In the genomic region with DNA sequence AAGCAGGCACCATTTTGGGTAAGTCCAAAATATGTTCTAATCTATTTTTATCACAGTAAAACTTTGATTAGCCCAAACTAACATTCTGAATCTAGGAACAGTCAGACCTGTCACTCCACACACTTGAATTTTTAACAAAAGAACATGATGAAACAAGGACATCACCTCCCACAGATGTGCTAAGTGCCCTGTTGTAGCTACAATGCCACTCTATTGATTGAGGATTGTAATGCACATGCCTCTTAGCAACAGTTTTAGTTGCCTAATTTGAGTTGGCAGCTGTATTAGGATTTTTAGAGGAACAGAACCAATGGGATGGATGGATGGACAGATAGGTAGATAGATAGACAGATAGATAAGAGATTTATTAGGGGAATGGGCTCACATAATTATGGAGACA, we compare ENCODE assay signal across 18 cellular contexts. TPM values are rescaled to one million over a fixed set of nuclear protein-coding genes. Genes with fewer than 3 reads are reported as not detected.
DNase-seq lines count a peak whose midpoint lies in the region; ATAC-seq and TF ChIP-seq lines count a peak whose summit lies in the region.
"Had no signal": no experiment of that assay in that cellular context is flagged by ENCODE, and none has a peak within 500 bp of the region (broad histone marks: within the 10 kb centered on the region; RNA-seq: fewer than 3 reads in every experiment).

No MANE protein-coding gene starts in this region.

- H3K9me3 Mint-ChIP-seq in endodermal cell (no peaks in the 10 kb centered on the region), osteocyte (ENCODE audit: unreplicated experiment) (no peaks in the 10 kb centered on the region), neural progenitor cell (no peaks in the 10 kb centered on the region)
- H3K9me3 Mint-ChIP-seq: CD8-positive, alpha-beta T cell had no signal

- H3K27me3 Mint-ChIP-seq in endodermal cell (ENCODE audit: insufficient read depth), result peaks cover 3% of the 10 kb centered on the region
- H3K27me3 Mint-ChIP-seq in osteocyte (ENCODE audit: unreplicated experiment), result no peaks in the 10 kb centered on the region
- H3K27me3 Mint-ChIP-seq in neural progenitor cell (ENCODE audit: insufficient read depth, low read depth), result no peaks in the 10 kb centered on the region

- H3K36me3 Mint-ChIP-seq in endodermal cell (ENCODE audit: low read depth), result no peaks in the 10 kb centered on the region
- H3K36me3 Mint-ChIP-seq in osteocyte (ENCODE audit: unreplicated experiment), result no peaks in the 10 kb centered on the region
- no peaks in the 10 kb centered on the region for H3K36me3 Mint-ChIP-seq in neural progenitor cell
- H3K36me3 Mint-ChIP-seq: CD8-positive, alpha-beta T cell had no signal

- no peak overlapping the region for H4K8ac ChIP-seq in IMR-90 (ENCODE audit: low read depth in 2 of 2, low read length in 2 of 2)

- no peaks in the 10 kb centered on the region for H3F3A ChIP-seq in neural progenitor cell (ENCODE audit: low read depth)

- H3K27ac Mint-ChIP-seq in endodermal cell (no peak overlapping the region), osteocyte (ENCODE audit: unreplicated experiment) (peak overlapping the region; percentile 68), neural progenitor cell (no peak overlapping the region)
- H3K27ac Mint-ChIP-seq: CD8-positive, alpha-beta T cell had no signal

- CTCF ChIA-PET in IMR-90 (lab: Yijun Ruan, JAX), result no interaction called here

- no peaks in the 10 kb centered on the region; the same call in 1 of the 2 replicates for H4K20me1 ChIP-seq in IMR-90 (ENCODE audit: insufficient read depth, low read length)
- no peaks in the 10 kb centered on the region for H4K20me1 ChIP-seq in neural progenitor cell (ENCODE audit: low read depth)
- H4K20me1 ChIP-seq: BLaER1 treated with 17β-estradiol and CSF1 and Interleukin-3, amounts not matched to agents 10 nM and 100 nM had no signal

- H2AK9ac ChIP-seq in IMR-90 (replicated peaks; ENCODE audit: low read depth, low read length, poor library complexity), result no peak overlapping the region

- no peak overlapping the region for H3K4me2 ChIP-seq in IMR-90 (ENCODE audit: low read depth, low read length)
- H3K4me2 ChIP-seq in neural progenitor cell, result no peak overlapping the region

- no peak overlapping the region for H3K27ac ChIP-seq in IMR-90 (ENCODE audit: insufficient read depth, low read length)
- no peak overlapping the region for H3K27ac ChIP-seq in endodermal cell (ENCODE audit: low read depth, low read length)
- no peak overlapping the region for H3K27ac ChIP-seq in neural progenitor cell
- no peak overlapping the region for H3K27ac ChIP-seq in colonic mucosa

- H3K79me1 ChIP-seq in IMR-90 (ENCODE audit: low read depth in 1 of 2, low read length in 2 of 2), result no peaks in the 10 kb centered on the region

- H2BK5ac ChIP-seq in IMR-90 (ENCODE audit: low read depth, low read length, poor library complexity, severe bottlenecking), result no peak overlapping the region

- POLR2A ChIA-PET in IMR-90 (lab: Charles Lee; ENCODE audit: unreplicated experiment), result no interaction called here

- peak overlapping the region; percentile 45; the same call in 1 of the 2 replicates for H3K18ac ChIP-seq in IMR-90 (ENCODE audit: low read depth, low read length)

- DNase-seq in Right ventricle myocardium superior (no peak), cardiac septum (ENCODE audit: low spot score) (no peak), IMR-90 (no peak), endodermal cell (peak; percentile 69), osteocyte (ENCODE audit: extremely low spot score, unreplicated experiment) (no peak), neural progenitor cell (ENCODE audit: low spot score) (no peak), colonic mucosa (no peak)
- DNase-seq: Calu3; CD8-positive, alpha-beta T cell; GF-D8; GOT3; NCI-H1417 treated with DMSO at 0.1 percent for 48 hours; NCI-H187 treated with DMSO at 0.1 percent for 48 hours; NCI-H446; NCI-H526 treated with DMSO at 0.1 percent for 48 hours; SHP77 treated with DMSO at 0.1 percent for 48 hours had no signal

- H3K4me1 Mint-ChIP-seq in endodermal cell (peaks cover 21% of the 10 kb centered on the region), osteocyte (ENCODE audit: unreplicated experiment) (peaks cover 32% of the 10 kb centered on the region), neural progenitor cell (no peaks in the 10 kb centered on the region)

- no peak overlapping the region for H2AFZ ChIP-seq in IMR-90 (replicated peaks; ENCODE audit: low read length, poor library complexity)
- H2AFZ ChIP-seq in neural progenitor cell (replicated peaks), result no peak overlapping the region

- TF ChIP-seq CTCF in IMR-90 (conservative IDR thresholded peaks at IDR 0.05; ENCODE audit: low read depth, low read length) (no peak), endodermal cell (conservative IDR thresholded peaks at IDR 0.05) (no peak), osteocyte (IDR thresholded peaks at IDR 0.05) (no peak), neural progenitor cell (IDR thresholded peaks at IDR 0.05) (no peak), colonic mucosa (IDR thresholded peaks at IDR 0.05) (no peak)

- H3K79me2 ChIP-seq in neural progenitor cell (ENCODE audit: low read depth), result no peaks in the 10 kb centered on the region

- ATAC-seq in Right ventricle myocardium superior (ENCODE audit: poor library complexity) (peak; percentile 77), IMR-90 (ENCODE audit: low read depth) (no peak), HG02884 (IDR thresholded peaks at IDR 0.05; ENCODE audit: unreplicated experiment) (no peak)
- ATAC-seq: CD8-positive, alpha-beta T cell had no signal

- peak overlapping the region; percentile 88 for H2BK120ac ChIP-seq in IMR-90 (ENCODE audit: low read depth, low read length)

- peaks cover 10% of the 10 kb centered on the region for H3K9me1 ChIP-seq in IMR-90 (ENCODE audit: insufficient read depth, low read length)

- no peak for TF ChIP-seq RAD21 in IMR-90 (IDR thresholded peaks at IDR 0.05; ENCODE audit: low read length)

- H3K9ac ChIP-seq in IMR-90 (ENCODE audit: low read depth, low read length) (no peak overlapping the region), endodermal cell (ENCODE audit: extremely low read depth, low read length, poor library complexity, severe bottlenecking) (no peak overlapping the region), neural progenitor cell (no peak overlapping the region), colonic mucosa (ENCODE audit: low read depth in 2 of 2, low read length in 2 of 2) (no peak overlapping the region)
- H3K9ac ChIP-seq: BLaER1 treated with 17β-estradiol and CSF1 and Interleukin-3, amounts not matched to agents 10 nM and 100 nM had no signal

- H2AK5ac ChIP-seq in IMR-90 (ENCODE audit: low read depth, low read length), result peak overlapping the region; percentile 23; the same call in 1 of the 2 replicates

- no peak overlapping the region for H3K4me3 Mint-ChIP-seq in endodermal cell
- no peak overlapping the region for H3K4me3 Mint-ChIP-seq in osteocyte (ENCODE audit: unreplicated experiment)
- no peak overlapping the region for H3K4me3 Mint-ChIP-seq in neural progenitor cell
- H3K4me3 Mint-ChIP-seq: CD8-positive, alpha-beta T cell had no signal

- no peak overlapping the region for H3K23ac ChIP-seq in IMR-90 (ENCODE audit: low read depth, low read length)

- peak overlapping the region; percentile 53; the same call in 1 of the 2 replicates for H3K14ac ChIP-seq in IMR-90 (replicated peaks; ENCODE audit: low read depth, low read length)

- intact Hi-C loops in Right ventricle myocardium superior (cut with DNase I), result no loop called here
- intact Hi-C loops in cardiac septum (cut with DNase I), result no loop called here
- intact Hi-C loops in IMR-90 (cut with micrococcal nuclease), result no loop called here
- intact Hi-C loops in colonic mucosa (cut with DNase I), result no loop called here

- peak overlapping the region; percentile 82; the same call in 1 of the 2 replicates for H3K4ac ChIP-seq in IMR-90 (ENCODE audit: low read depth, low read length)

- in situ Hi-C loops in IMR-90 (cut with MboI; ENCODE audit: low sequenced_read_pairs), result no loop called here

- H3K9me3 ChIP-seq in IMR-90 (ENCODE audit: control insufficient read depth, insufficient read depth, low read length) (no peaks in the 10 kb centered on the region), endodermal cell (ENCODE audit: control insufficient read depth, low read length) (no peaks in the 10 kb centered on the region), neural progenitor cell (ENCODE audit: low read depth) (no peaks in the 10 kb centered on the region), colonic mucosa (no peaks in the 10 kb centered on the region)

- H3K27me3 ChIP-seq in IMR-90 (ENCODE audit: control insufficient read depth, insufficient read depth, low read length) (no peaks in the 10 kb centered on the region), endodermal cell (ENCODE audit: control insufficient read depth, insufficient read depth, low read length, poor library complexity, severe bottlenecking) (no peaks in the 10 kb centered on the region), neural progenitor cell (no peaks in the 10 kb centered on the region), colonic mucosa (no peaks in the 10 kb centered on the region)
- H3K27me3 ChIP-seq: BLaER1 treated with 17β-estradiol and CSF1 and Interleukin-3, amounts not matched to agents 10 nM and 100 nM had no signal

- dilution Hi-C loops in IMR-90 (cut with HindIII; ENCODE audit: low sequenced_read_pairs, unreplicated experiment), result no loop called here

- H4K91ac ChIP-seq in IMR-90 (ENCODE audit: insufficient read depth, low read depth, low read length), result peak overlapping the region; percentile 66; the same call in 1 of the 2 replicates

- no peak overlapping the region for H3K4me3 ChIP-seq in IMR-90 (ENCODE audit: insufficient read depth, low read depth, low read length)
- H3K4me3 ChIP-seq in endodermal cell (ENCODE audit: low read length), result no peak overlapping the region
- H3K4me3 ChIP-seq in neural progenitor cell, result no peak overlapping the region
- H3K4me3 ChIP-seq in colonic mucosa, result no peak overlapping the region
- H3K4me3 ChIP-seq: BLaER1 treated with 17β-estradiol and CSF1 and Interleukin-3, amounts not matched to agents 10 nM and 100 nM had no signal

- H2BK20ac ChIP-seq in IMR-90 (ENCODE audit: low read depth, low read length), result peak overlapping the region; percentile 91

- no peak overlapping the region for H4K5ac ChIP-seq in IMR-90 (ENCODE audit: low read depth, low read length)

- peak overlapping the region; percentile 19; the same call in 2 of the 3 replicates for H2BK15ac ChIP-seq in IMR-90 (ENCODE audit: low read depth, low read length)

- no peak overlapping the region for H3K56ac ChIP-seq in IMR-90 (ENCODE audit: extremely low read depth, insufficient read depth, low read length)

- H3K36me3 ChIP-seq in IMR-90 (ENCODE audit: control insufficient read depth, insufficient read depth, low read length), result no peaks in the 10 kb centered on the region
- no peaks in the 10 kb centered on the region for H3K36me3 ChIP-seq in endodermal cell (ENCODE audit: control insufficient read depth, insufficient read depth, low read length)
- no peaks in the 10 kb centered on the region for H3K36me3 ChIP-seq in neural progenitor cell
- no peaks in the 10 kb centered on the region for H3K36me3 ChIP-seq in colonic mucosa
- H3K36me3 ChIP-seq: BLaER1 treated with 17β-estradiol and CSF1 and Interleukin-3, amounts not matched to agents 10 nM and 100 nM had no signal

- BruUV-seq in IMR-90 (replicated peaks; lab: Mats Ljungman, UMichigan), result no TSS peak

- H3K4me1 ChIP-seq in IMR-90 (ENCODE audit: control insufficient read depth, insufficient read depth, low read length) (peaks cover 12% of the 10 kb centered on the region), endodermal cell (ENCODE audit: control insufficient read depth, insufficient read depth, low read length) (no peaks in the 10 kb centered on the region), neural progenitor cell (peaks cover 13% of the 10 kb centered on the region), colonic mucosa (no peaks in the 10 kb centered on the region)

- TF ChIP-seq POLR2A in IMR-90 (IDR thresholded peaks at IDR 0.05; ENCODE audit: low read depth, low read length), result no peak

RNA-seq across cellular contexts. Expression of gene RNF20, which starts 20.3 kb away (rescaled TPM):
- total RNA-seq in Right ventricle myocardium superior, result 40.9 TPM
- 58.4 TPM for total RNA-seq in cardiac septum
- total RNA-seq in IMR-90 (2012; rRNA removed), result 21.3 and 30.8 TPM in 2 replicates
- polyA plus RNA-seq in IMR-90 (2012; rRNA removed), result 10.1 and 13.7 TPM in 2 replicates
- 2.0 and 4.0 TPM in 2 replicates for polyA plus RNA-seq in IMR-90 (2012; cell fraction: cytosol; rRNA removed)
- 1.3 and 8.6 TPM in 2 replicates for polyA plus RNA-seq in IMR-90 (2012; cell fraction: nucleus; rRNA removed; ENCODE audit: low replicate concordance)
- total RNA-seq in endodermal cell, result 10 to 100 TPM; 45.4 to 58.4 TPM
- polyA plus RNA-seq in endodermal cell (2013, experiment 1 of 2), result 39.5 TPM
- 34.2 TPM for polyA plus RNA-seq in endodermal cell (2013, experiment 2 of 2)
- total RNA-seq in osteocyte, result 52.1 and 54.7 TPM in 2 replicates
- 32.2 and 37.0 TPM in 2 replicates for total RNA-seq in neural progenitor cell (ENCODE audit: low replicate concordance)
- total RNA-seq in colonic mucosa, result 10 to 100 TPM; 33.3 to 40.9 TPM
